14 cellular contexts compared by ENCODE assay signal in genomic region chr6:11613858-11614257, GRCh38.
DNase-seq lines count a peak whose midpoint lies in the region; ATAC-seq, FAIRE-seq and TF ChIP-seq lines count a peak whose summit lies in the region.
"Had no signal": no experiment of that assay in that cellular context is flagged by ENCODE, and none has a peak within 500 bp of the region (broad histone marks: within the 10 kb centered on the region; RNA-seq: fewer than 3 reads in every experiment).

No MANE protein-coding gene starts in this region.

- H3K27me3 ChIP-seq in bronchial epithelial cell (ENCODE audit: control insufficient read depth, insufficient read depth, low read length): no peaks in the 10 kb centered on the region
- H3K27me3 ChIP-seq in left lung: no peaks in the 10 kb centered on the region
- H3K27me3 ChIP-seq: tibial artery had no signal

- no peak overlapping the region for H3K27ac Mint-ChIP-seq in naive thymus-derived CD8-positive, alpha-beta T cell
- H3K27ac Mint-ChIP-seq: naive B cell had no signal

- H3K27me3 Mint-ChIP-seq in naive thymus-derived CD8-positive, alpha-beta T cell: peaks cover 0 to 6% (median 4%) of the 10 kb centered on the region in 5 donors
- H3K27me3 Mint-ChIP-seq: naive B cell had no signal

- H3K4me1 Mint-ChIP-seq in naive thymus-derived CD8-positive, alpha-beta T cell: no peaks in the 10 kb centered on the region
- H3K4me1 Mint-ChIP-seq: naive B cell had no signal

- no peaks in the 10 kb centered on the region for H3K9me3 Mint-ChIP-seq in naive thymus-derived CD8-positive, alpha-beta T cell
- H3K9me3 Mint-ChIP-seq: naive B cell had no signal

- H3K4me3 ChIP-seq in bronchial epithelial cell (ENCODE audit: low read depth, low read length): no peak overlapping the region
- H3K4me3 ChIP-seq in left lung: no peak overlapping the region
- H3K4me3 ChIP-seq: tibial artery had no signal

- POLR2A ChIA-PET in naive thymus-derived CD8-positive, alpha-beta T cell (lab: Charles Lee): no interaction called here

- peak overlapping the region; percentile 18 to 37 for H3K27ac ChIP-seq in left lung
- H3K27ac ChIP-seq: tibial artery had no signal

- H3K36me3 Mint-ChIP-seq in naive thymus-derived CD8-positive, alpha-beta T cell: no peaks in the 10 kb centered on the region
- H3K36me3 Mint-ChIP-seq: naive B cell had no signal

- intact Hi-C loops in left lung (cut with DNase I): no loop called here

- TF ChIP-seq CTCF in bronchial epithelial cell (IDR thresholded peaks at IDR 0.05; ENCODE audit: insufficient read depth, low read length, severe bottlenecking) (no peak), left lung (IDR thresholded peaks at IDR 0.05) (no peak)

- H3K9me3 ChIP-seq in left lung: no peaks in the 10 kb centered on the region
- H3K9me3 ChIP-seq: tibial artery had no signal

- no peak for FAIRE-seq in bronchial epithelial cell (lab: Jason Lieb, UNC)
- no peak for FAIRE-seq in GM12891 (lab: Jason Lieb, UNC)
- FAIRE-seq: A204.1 had no signal

- H3K4me1 ChIP-seq in left lung: no peaks in the 10 kb centered on the region

- ATAC-seq in left lung: peak; percentile 29
- no peak for ATAC-seq in naive thymus-derived CD8-positive, alpha-beta T cell
- no peak for ATAC-seq in GM19035 (IDR thresholded peaks at IDR 0.05; ENCODE audit: unreplicated experiment)

- DNase-seq in A172 (ENCODE audit: low spot score) (peak; percentile 94), HS-5 (ENCODE audit: low read depth) (peak; percentile 86), bronchial epithelial cell (ENCODE audit: low read depth) (peak; percentile 87), left lung (no peak), GM12891 (ENCODE audit: insufficient read length, low spot score) (no peak)
- DNase-seq in stimulated activated CD4-positive, alpha-beta T cell treated with anti-CD3 and anti-CD28 coated beads, Interleukin-2, amount 100 ng/mL, for 48 hours: no peak
- DNase-seq in naive thymus-derived CD8-positive, alpha-beta T cell: no peak
- DNase-seq: erythroblast, Karpas-422, naive B cell, T1000, tibial artery had no signal

- no peak for TF ChIP-seq POLR2A in GM12891 (IDR thresholded peaks at IDR 0.05; ENCODE audit: low read depth, low read length)

- H3K36me3 ChIP-seq in bronchial epithelial cell (ENCODE audit: control insufficient read depth, insufficient read depth, low read length) (no peaks in the 10 kb centered on the region), left lung (no peaks in the 10 kb centered on the region)
- H3K36me3 ChIP-seq: tibial artery had no signal

- H3K4me3 Mint-ChIP-seq in naive thymus-derived CD8-positive, alpha-beta T cell: no peak overlapping the region
- H3K4me3 Mint-ChIP-seq: naive B cell had no signal

TF ChIP-seq in GM12891, 5 proteins besides CTCF, POLR2A, EP300 and RAD21:
- TF ChIP-seq TAF1 (IDR thresholded peaks at IDR 0.05; ENCODE audit: low read depth, low read length) (no peak), SPI1 (IDR thresholded peaks at IDR 0.05; ENCODE audit: low read depth, low read length) (no peak), PAX5 (IDR thresholded peaks at IDR 0.05; ENCODE audit: insufficient read depth, low read length, severe bottlenecking) (no peak), POU2F2 (IDR thresholded peaks at IDR 0.05; ENCODE audit: low read depth, low read length) (no peak), POLR2AphosphoS5 (IDR thresholded peaks at IDR 0.05; ENCODE audit: low read depth, low read length) (no peak)

Comparison
In these comparisons a context has a peak if more than half of its experiments do, and no peak if none do; other contexts are left out.
1. DNase-seq: peak in A172 (single experiment), HS-5 (single experiment) and bronchial epithelial cell (single experiment); none in left lung (0 of 2), stimulated activated CD4-positive, alpha-beta T cell treated with anti-CD3 and anti-CD28 coated beads, Interleukin-2, amount 100 ng/mL, for 48 hours (0 of 2), GM12891 (single experiment) and naive thymus-derived CD8-positive, alpha-beta T cell (0 of 10).